Comparison of ENCODE assay signal across 24 cellular contexts in genomic region chr2:144466637-144467036, GRCh38. TPM values are rescaled to one million over a fixed set of nuclear protein-coding genes. Genes with fewer than 3 reads are reported as not detected.
A peak's percentile ranks its signal among the peaks of the same experiment; 100 is the strongest.
DNase-seq lines count a peak whose midpoint lies in the region; ATAC-seq and TF ChIP-seq lines count a peak whose summit lies in the region.
"Had no signal": no experiment of that assay in that cellular context is flagged by ENCODE, and none has a peak within 500 bp of the region (broad histone marks: within the 10 kb centered on the region; RNA-seq: fewer than 3 reads in every experiment).

No MANE protein-coding gene starts in this region.

- no peaks in the 10 kb centered on the region for H3K27me3 ChIP-seq in dorsolateral prefrontal cortex
- no peaks in the 10 kb centered on the region for H3K27me3 ChIP-seq in neural progenitor cell
- H3K27me3 ChIP-seq: right atrium auricular region had no signal

- CTCF ChIA-PET in activated CD8-positive, alpha-beta memory T cell treated with anti-CD3 and anti-CD28 coated beads, Interleukin-2, amount 10 ng/mL, durations not matched to agents 7 days and 5 days (lab: Charles Lee) = no interaction called here
- CTCF ChIA-PET in T-cell (lab: Charles Lee) = no interaction called here

- peaks cover 26% of the 10 kb centered on the region for H3K36me3 Mint-ChIP-seq in activated CD8-positive, alpha-beta memory T cell treated with anti-CD3 and anti-CD28 coated beads, Interleukin-2, amount 10 ng/mL, durations not matched to agents 7 days and 5 days
- H3K36me3 Mint-ChIP-seq in neural progenitor cell (peaks cover 10% of the 10 kb centered on the region), T-cell (no peaks in the 10 kb centered on the region)
- peaks cover 29% of the 10 kb centered on the region for H3K36me3 Mint-ChIP-seq in stimulated activated memory B cell treated with anti-CD40 and anti-IgM and Interleukin-4, amounts not matched to agents 10 μg/mL and 1 μg/mL and 100 μg/mL, for 72 hours

- TF ChIP-seq CTCF in dorsolateral prefrontal cortex (IDR thresholded peaks at IDR 0.05 in 54 of 56, conservative IDR thresholded peaks at IDR 0.05 in 2 of 56; ENCODE audit: low read depth in 1 of 56, partially characterized antibody in 56 of 56) (peak in 6 of 56 donors; percentile 8 to 32 (median 10)), neural progenitor cell (IDR thresholded peaks at IDR 0.05) (no peak)

- peaks cover 34% of the 10 kb centered on the region for H3K4me1 Mint-ChIP-seq in activated CD8-positive, alpha-beta memory T cell treated with anti-CD3 and anti-CD28 coated beads, Interleukin-2, amount 10 ng/mL, durations not matched to agents 7 days and 5 days
- H3K4me1 Mint-ChIP-seq in neural progenitor cell (peaks cover 40% of the 10 kb centered on the region), T-cell (peaks cover 0 to 17% (median 6%) of the 10 kb centered on the region in 3 donors)
- H3K4me1 Mint-ChIP-seq in stimulated activated memory B cell treated with anti-CD40 and anti-IgM and Interleukin-4, amounts not matched to agents 10 μg/mL and 1 μg/mL and 100 μg/mL, for 72 hours = peaks cover 34% of the 10 kb centered on the region

- peaks cover 89% of the 10 kb centered on the region for H4K20me1 ChIP-seq in neural progenitor cell (ENCODE audit: low read depth)

- H3K4me1 ChIP-seq in neural progenitor cell = peaks cover 62% of the 10 kb centered on the region

- no peak for DNase-seq in activated CD8-positive, alpha-beta memory T cell treated with anti-CD3 and anti-CD28 coated beads, Interleukin-2, amount 10 ng/mL, durations not matched to agents 7 days and 5 days
- no peak for DNase-seq in activated CD8-positive, alpha-beta memory T cell treated with anti-CD3 and anti-CD28 coated beads, Interleukin-2, amount 50 U/mL, for 4 hours
- peak in 7 of 10 donors; percentile 66 to 90 (median 78) for DNase-seq in dorsolateral prefrontal cortex
- DNase-seq in neural progenitor cell (ENCODE audit: low spot score) = no peak
- no peak for DNase-seq in T-cell
- DNase-seq: CD4-positive, alpha-beta T cell; central memory CD4-positive, alpha-beta T cell; DMS79 treated with DMSO at 0.1 percent for 48 hours; effector memory CD4-positive, alpha-beta T cell; Kasumi-1; mammary epithelial cell; NCI-H187; NCI-H524 treated with DMSO at 0.1 percent for 48 hours; Right ventricle myocardium superior; stimulated activated naive B cell treated with anti-CD40 and anti-IgM and Interleukin-4, amounts not matched to agents 10 μg/mL and 1 μg/mL and 100 μg/mL, for 72 hours; T-helper 2 cell had no signal

- no peak overlapping the region for H3K4me3 Mint-ChIP-seq in activated CD8-positive, alpha-beta memory T cell treated with anti-CD3 and anti-CD28 coated beads, Interleukin-2, amount 10 ng/mL, durations not matched to agents 7 days and 5 days
- H3K4me3 Mint-ChIP-seq in neural progenitor cell = no peak overlapping the region
- H3K4me3 Mint-ChIP-seq in stimulated activated memory B cell treated with anti-CD40 and anti-IgM and Interleukin-4, amounts not matched to agents 10 μg/mL and 1 μg/mL and 100 μg/mL, for 72 hours = no peak overlapping the region
- no peak overlapping the region for H3K4me3 Mint-ChIP-seq in T-cell
- H3K4me3 Mint-ChIP-seq: activated T-helper 1 cell treated with anti-CD3 and anti-CD28 coated beads, Interleukin-12 subunit alpha, Interleukin-12 subunit beta, Interleukin-2, Interleukin-4 antibody, amounts not matched to agents 30 ng/mL and 10 ng/mL and 1 ng/mL, durations not matched to agents 14 hours and 24 hours and 36 hours; CD4-positive, alpha-beta T cell; stimulated activated naive B cell treated with anti-CD40 and anti-IgM and Interleukin-4, amounts not matched to agents 10 μg/mL and 1 μg/mL and 100 μg/mL, for 72 hours; type B pancreatic cell had no signal

- peaks cover 100% of the 10 kb centered on the region for H3K79me2 ChIP-seq in neural progenitor cell (ENCODE audit: low read depth)

- POLR2A ChIA-PET in T-cell (lab: Charles Lee) = interaction anchor here in 1 of 2 donors (0.6 kb wide), 1 partner anchor 90 kb away, joined by 3 read pairs; no protein-coding TSS in a partner anchor

- H3K9ac ChIP-seq in neural progenitor cell = no peak overlapping the region

- intact Hi-C loops in dorsolateral prefrontal cortex (cut with DNase I) = loop anchor here in 1 of 2 donors (2.0 kb wide), 1 partner anchor 38 kb away; no protein-coding TSS in a partner anchor

- H3K27ac Mint-ChIP-seq in activated CD8-positive, alpha-beta memory T cell treated with anti-CD3 and anti-CD28 coated beads, Interleukin-2, amount 10 ng/mL, durations not matched to agents 7 days and 5 days = peak overlapping the region; percentile 50
- H3K27ac Mint-ChIP-seq in neural progenitor cell (peak overlapping the region; percentile 26), T-cell (no peak overlapping the region)
- H3K27ac Mint-ChIP-seq in stimulated activated memory B cell treated with anti-CD40 and anti-IgM and Interleukin-4, amounts not matched to agents 10 μg/mL and 1 μg/mL and 100 μg/mL, for 72 hours = no peak overlapping the region
- H3K27ac Mint-ChIP-seq: activated T-helper 1 cell treated with anti-CD3 and anti-CD28 coated beads, Interleukin-12 subunit alpha, Interleukin-12 subunit beta, Interleukin-2, Interleukin-4 antibody, amounts not matched to agents 30 ng/mL and 10 ng/mL and 1 ng/mL, durations not matched to agents 14 hours and 24 hours and 36 hours; CD4-positive, alpha-beta T cell; natural killer cell treated with Interleukin-12 subunit alpha and Interleukin-12 subunit beta and Interleukin-15 and Interleukin-18, amount 100 ng/mL, for 72 hours; stimulated activated naive B cell treated with anti-CD40 and anti-IgM and Interleukin-4, amounts not matched to agents 10 μg/mL and 1 μg/mL and 100 μg/mL, for 72 hours; type B pancreatic cell had no signal

- H3K27ac ChIP-seq in dorsolateral prefrontal cortex (peak overlapping the region; percentile 69 to 99 (median 97)), neural progenitor cell (no peak overlapping the region)

- peak overlapping the region; percentile 52 for H3K4me2 ChIP-seq in neural progenitor cell

- ATAC-seq in activated CD8-positive, alpha-beta memory T cell treated with anti-CD3 and anti-CD28 coated beads, Interleukin-2, amount 10 ng/mL, durations not matched to agents 7 days and 5 days = no peak
- ATAC-seq in GM21825 (IDR thresholded peaks at IDR 0.05; ENCODE audit: unreplicated experiment) (no peak), HG02610 (IDR thresholded peaks at IDR 0.05; ENCODE audit: unreplicated experiment) (no peak), T-cell (replicated peaks in 1 of 4) (no peak)
- no peak for ATAC-seq in stimulated activated memory B cell treated with anti-CD40 and anti-IgM and Interleukin-4, amounts not matched to agents 10 μg/mL and 1 μg/mL and 100 μg/mL, for 72 hours
- ATAC-seq: natural killer cell treated with Interleukin-12 subunit alpha and Interleukin-12 subunit beta and Interleukin-15 and Interleukin-18, amount 100 ng/mL, for 72 hours; stimulated activated naive B cell treated with anti-CD40 and anti-IgM and Interleukin-4, amounts not matched to agents 10 μg/mL and 1 μg/mL and 100 μg/mL, for 72 hours had no signal

- no peaks in the 10 kb centered on the region for H3K9me3 Mint-ChIP-seq in activated CD8-positive, alpha-beta memory T cell treated with anti-CD3 and anti-CD28 coated beads, Interleukin-2, amount 10 ng/mL, durations not matched to agents 7 days and 5 days (ENCODE audit: low read depth)
- H3K9me3 Mint-ChIP-seq in neural progenitor cell = no peaks in the 10 kb centered on the region
- no peaks in the 10 kb centered on the region for H3K9me3 Mint-ChIP-seq in stimulated activated memory B cell treated with anti-CD40 and anti-IgM and Interleukin-4, amounts not matched to agents 10 μg/mL and 1 μg/mL and 100 μg/mL, for 72 hours
- no peaks in the 10 kb centered on the region for H3K9me3 Mint-ChIP-seq in T-cell
- H3K9me3 Mint-ChIP-seq: activated T-helper 1 cell treated with anti-CD3 and anti-CD28 coated beads, Interleukin-12 subunit alpha, Interleukin-12 subunit beta, Interleukin-2, Interleukin-4 antibody, amounts not matched to agents 30 ng/mL and 10 ng/mL and 1 ng/mL, durations not matched to agents 14 hours and 24 hours and 36 hours; CD4-positive, alpha-beta T cell; natural killer cell treated with Interleukin-12 subunit alpha and Interleukin-12 subunit beta and Interleukin-15 and Interleukin-18, amount 100 ng/mL, for 72 hours; stimulated activated naive B cell treated with anti-CD40 and anti-IgM and Interleukin-4, amounts not matched to agents 10 μg/mL and 1 μg/mL and 100 μg/mL, for 72 hours; type B pancreatic cell had no signal

- H3K36me3 ChIP-seq in neural progenitor cell = peaks cover 5% of the 10 kb centered on the region
- H3K36me3 ChIP-seq: right atrium auricular region had no signal

- H3K4me3 ChIP-seq in dorsolateral prefrontal cortex (peak overlapping the region in 35 of 59 donors; percentile 0 to 44 (median 25)), neural progenitor cell (no peak overlapping the region)
- H3K4me3 ChIP-seq: right atrium auricular region had no signal

- H3K27me3 Mint-ChIP-seq in activated CD8-positive, alpha-beta memory T cell treated with anti-CD3 and anti-CD28 coated beads, Interleukin-2, amount 10 ng/mL, durations not matched to agents 7 days and 5 days = no peaks in the 10 kb centered on the region
- H3K27me3 Mint-ChIP-seq in neural progenitor cell (ENCODE audit: insufficient read depth, low read depth) = no peaks in the 10 kb centered on the region
- no peaks in the 10 kb centered on the region for H3K27me3 Mint-ChIP-seq in stimulated activated memory B cell treated with anti-CD40 and anti-IgM and Interleukin-4, amounts not matched to agents 10 μg/mL and 1 μg/mL and 100 μg/mL, for 72 hours
- H3K27me3 Mint-ChIP-seq in T-cell = peaks cover 3 to 5% of the 10 kb centered on the region in 2 donors
- H3K27me3 Mint-ChIP-seq: CD4-positive, alpha-beta T cell; natural killer cell treated with Interleukin-12 subunit alpha and Interleukin-12 subunit beta and Interleukin-15 and Interleukin-18, amount 100 ng/mL, for 72 hours; stimulated activated naive B cell treated with anti-CD40 and anti-IgM and Interleukin-4, amounts not matched to agents 10 μg/mL and 1 μg/mL and 100 μg/mL, for 72 hours had no signal

- no peaks in the 10 kb centered on the region for H3K9me3 ChIP-seq in neural progenitor cell (ENCODE audit: low read depth)
- H3K9me3 ChIP-seq: right atrium auricular region had no signal

- peaks cover 30% of the 10 kb centered on the region for H3F3A ChIP-seq in neural progenitor cell (ENCODE audit: low read depth)

- H2AFZ ChIP-seq in neural progenitor cell (replicated peaks) = no peak overlapping the region

RNA-seq across cellular contexts. Expression of gene ZEB2, which starts 53.3 kb away (rescaled TPM):
- 10 to 100 TPM; 40.4 to 40.9 TPM for total RNA-seq in activated CD8-positive, alpha-beta memory T cell treated with anti-CD3 and anti-CD28 coated beads, Interleukin-2, amount 10 ng/mL, durations not matched to agents 7 days and 5 days
- 100 to 1,000 TPM; 160 to 942 (median 318) TPM for total RNA-seq in dorsolateral prefrontal cortex
- total RNA-seq in neural progenitor cell (ENCODE audit: low replicate concordance) = 72.9 and 106 TPM in 2 replicates
- 100 to 1,000 TPM in 1 of 5 donors, 10 to 100 TPM in 3, 1 to 10 TPM in 1; 8.9 to 106 (median 23.7) TPM for total RNA-seq in T-cell
- total RNA-seq: HT-29 had no signal

Comparison
In these comparisons a context has a peak if more than half of its experiments do, and no peak if none do; other contexts are left out.
1. DNase-seq: peak in dorsolateral prefrontal cortex (7 of 10); none in activated CD8-positive, alpha-beta memory T cell treated with anti-CD3 and anti-CD28 coated beads, Interleukin-2, amount 10 ng/mL, durations not matched to agents 7 days and 5 days (single experiment), activated CD8-positive, alpha-beta memory T cell treated with anti-CD3 and anti-CD28 coated beads, Interleukin-2, amount 50 U/mL, for 4 hours (single experiment), neural progenitor cell (single experiment) and T-cell (0 of 34).
2. H3K27ac Mint-ChIP-seq: peak in activated CD8-positive, alpha-beta memory T cell treated with anti-CD3 and anti-CD28 coated beads, Interleukin-2, amount 10 ng/mL, durations not matched to agents 7 days and 5 days (single experiment) and neural progenitor cell (single experiment); none in stimulated activated memory B cell treated with anti-CD40 and anti-IgM and Interleukin-4, amounts not matched to agents 10 μg/mL and 1 μg/mL and 100 μg/mL, for 72 hours (single experiment) and T-cell (0 of 2).